ENCODE assay signal across 17 cellular contexts in genomic region chr3:9386501-9387321, GRCh38. TPM values are rescaled to one million over a fixed set of nuclear protein-coding genes. Genes with fewer than 3 reads are reported as not detected.
A peak's percentile ranks its signal among the peaks of the same experiment; 100 is the strongest.
DNase-seq lines count a peak whose midpoint lies in the region; ATAC-seq, FAIRE-seq and TF ChIP-seq lines count a peak whose summit lies in the region.
"Had no signal": no experiment of that assay in that cellular context is flagged by ENCODE, and none has a peak within 500 bp of the region (broad histone marks: within the 10 kb centered on the region; RNA-seq: fewer than 3 reads in every experiment).

No MANE protein-coding gene starts in this region.

- peak; percentile 14; the same call in 1 of the 3 replicates for ATAC-seq in HepG2
- no peak for ATAC-seq in right lobe of liver
- ATAC-seq in WTC11: no peak
- ATAC-seq in HG02623 (IDR thresholded peaks at IDR 0.05; ENCODE audit: unreplicated experiment): no peak
- ATAC-seq: gastrocnemius medialis, lower lobe of right lung had no signal

- in situ Hi-C loops in HepG2 (cut with HindIII; ENCODE audit: extremely low pct_ligation_motif_present, low pct_unique_long_range_greater_than_20kb): no loop called here

- H3K27me3 ChIP-seq in HepG2 (ENCODE audit: control insufficient read depth in 1 of 2, insufficient read depth in 2 of 2, low read length in 2 of 2) (no peaks in the 10 kb centered on the region), right lobe of liver (no peaks in the 10 kb centered on the region)
- H3K27me3 ChIP-seq: gastrocnemius medialis, ovary had no signal

- intact Hi-C loops in HepG2 (cut with micrococcal nuclease; ENCODE audit: unreplicated experiment) (loop anchor here (5.0 kb wide), 1 partner anchor 36 kb away; no protein-coding TSS in a partner anchor), right lobe of liver (cut with DNase I) (loop anchor here in 1 of 2 donors (5.0 kb wide), 1 partner anchor 51 kb away; no protein-coding TSS in a partner anchor)

- H3K79me2 ChIP-seq in HepG2 (ENCODE audit: insufficient read depth, low read length): peaks cover 26% of the 10 kb centered on the region

- TF ChIP-seq POLR2A in HepG2 (IDR thresholded peaks at IDR 0.05; ENCODE audit: insufficient read depth in 1 of 2, low read depth in 2 of 2, low read length in 2 of 2): no peak
- no peak for TF ChIP-seq POLR2A in right lobe of liver (IDR thresholded peaks at IDR 0.05)

- TF ChIP-seq CTCF in HepG2 (CRISPR knock-in tag; IDR thresholded peaks at IDR 0.05) (no peak), right lobe of liver (IDR thresholded peaks at IDR 0.05) (no peak), WTC11 (IDR thresholded peaks at IDR 0.05) (no peak)

- peaks cover 85% of the 10 kb centered on the region for H3K36me3 Mint-ChIP-seq in WTC11

- H3K27ac Mint-ChIP-seq in WTC11: peak overlapping the region; percentile 60
- H3K27ac Mint-ChIP-seq: endodermal cell had no signal

- BruUV-seq in HepG2 (replicated peaks; lab: Mats Ljungman, UMichigan): no TSS peak

- no peak for TF ChIP-seq RAD21 in HepG2 (CRISPR knock-in tag; IDR thresholded peaks at IDR 0.05)

- peaks cover 10% of the 10 kb centered on the region for H4K20me1 ChIP-seq in HepG2 (ENCODE audit: insufficient read depth, low read length)

- H3K36me3 ChIP-seq in HepG2 (replicated peaks in 1 of 2; ENCODE audit: control insufficient read depth in 1 of 2, insufficient read depth in 2 of 2, low read length in 2 of 2): peaks cover 15 to 78% of the 10 kb centered on the region in 2 experiments
- H3K36me3 ChIP-seq in right lobe of liver: peaks cover 10 to 81% (median 44%) of the 10 kb centered on the region in 4 donors
- H3K36me3 ChIP-seq: ovary had no signal

- WGBS in HepG2 (ENCODE audit: low lambda C conversion rate): 48% methylated on average over 1 of the region's 1 CpG
- 67% methylated on average over 1 of the region's 1 CpG for WGBS in right lobe of liver (ENCODE audit: insufficient coverage, low coverage, low lambda C conversion rate, missing lambda C conversion rate)

- no peaks in the 10 kb centered on the region for H3K9me3 Mint-ChIP-seq in WTC11
- H3K9me3 Mint-ChIP-seq: endodermal cell had no signal

- H3K4me2 ChIP-seq in HepG2 (ENCODE audit: low read depth, low read length): no peak overlapping the region

- H3K4me3 Mint-ChIP-seq in WTC11: no peak overlapping the region
- H3K4me3 Mint-ChIP-seq: endodermal cell had no signal

- peaks cover 22% of the 10 kb centered on the region for H3K4me1 ChIP-seq in HepG2 (ENCODE audit: insufficient read depth, low read length)
- H3K4me1 ChIP-seq in right lobe of liver: no peaks in the 10 kb centered on the region

- no peaks in the 10 kb centered on the region for H3K9me3 ChIP-seq in HepG2 (ENCODE audit: low read length)
- no peaks in the 10 kb centered on the region for H3K9me3 ChIP-seq in right lobe of liver
- H3K9me3 ChIP-seq: gastrocnemius medialis, lower lobe of right lung, ovary had no signal

- DNase-seq in HepG2 (ENCODE audit: low spot score) (peak; percentile 37), right lobe of liver (no peak), WTC11 (ENCODE audit: low spot score) (no peak), epithelial cell of prostate (ENCODE audit: low read depth, low spot score) (no peak), foreskin melanocyte (no peak), retina (no peak), occipital lobe (lab: John Stamatoyannopoulos, UW) (no peak)
- DNase-seq: DMS79, endodermal cell, gastrocnemius medialis, lower lobe of right lung, NCI-H1694 treated with DMSO at 0.1 percent for 48 hours, NCI-H510A, ovary, small intestine had no signal

- H3K4me1 Mint-ChIP-seq in WTC11: peaks cover 3% of the 10 kb centered on the region; the same call in 1 of the 2 replicates

- no peak overlapping the region for H3K9ac ChIP-seq in HepG2 (ENCODE audit: insufficient read depth, low read depth, low read length)

- CTCF ChIA-PET in HepG2 (lab: Yijun Ruan, JAX; ENCODE audit: low intra/inter-chr PET ratio, low total read pairs) (no interaction called here), WTC11 (lab: Charles Lee) (interaction anchor here (1.1 kb wide), 1 partner anchor 34 kb away, joined by 3 read pairs; no protein-coding TSS in a partner anchor)

- H3K4me3 ChIP-seq in HepG2 (replicated peaks in 1 of 3; ENCODE audit: insufficient read depth in 1 of 3, low read depth in 2 of 3, low read length in 3 of 3) (no peak overlapping the region), right lobe of liver (no peak overlapping the region)
- H3K4me3 ChIP-seq: gastrocnemius medialis, lower lobe of right lung, ovary had no signal

- FAIRE-seq in HepG2 (lab: Jason Lieb, UNC): no peak
- FAIRE-seq: H1, small intestine had no signal

- H3K27me3 Mint-ChIP-seq in WTC11 (ENCODE audit: low read depth): no peaks in the 10 kb centered on the region

- H2AFZ ChIP-seq in HepG2 (ENCODE audit: low read length): no peak overlapping the region

- POLR2A ChIA-PET in HepG2 (lab: Yijun Ruan, JAX) (interaction anchor here (1.0 to 1.2 kb wide), 4 partner anchors 8 to 24 kb away, joined by 3 to 5 read pairs (median 4); partner anchors contain the start of gene THUMPD3), WTC11 (lab: Charles Lee) (no interaction called here)

- H3K27ac ChIP-seq in HepG2 (ENCODE audit: extremely low read length, insufficient read depth, low read length) (peak overlapping the region; percentile 37), right lobe of liver (no peak overlapping the region), epithelial cell of prostate (peak overlapping the region; percentile 43)
- H3K27ac ChIP-seq: lower lobe of right lung, ovary had no signal

- no peak for TF ChIP-seq EP300 in HepG2 (IDR thresholded peaks at IDR 0.05; ENCODE audit: low read depth in 2 of 2, low read length in 2 of 2)
- TF ChIP-seq EP300 in HepG2 (CRISPR knock-in tag; IDR thresholded peaks at IDR 0.05; ENCODE audit: borderline replicate concordance): no peak

TF ChIP-seq in HepG2, 621 proteins besides CTCF, POLR2A, EP300 and RAD21 (continues in another document):
- TF ChIP-seq RBFOX2 (IDR thresholded peaks at IDR 0.05; ENCODE audit: low read depth, low read length) (peak; percentile 51), YEATS2 (CRISPR knock-in tag; IDR thresholded peaks at IDR 0.05; ENCODE audit: borderline replicate concordance) (no peak)

TF ChIP-seq in WTC11, 78 proteins besides CTCF, POLR2A, EP300 and RAD21 (continues in another document):
- TF ChIP-seq GRHL2 (CRISPR knock-in tag; IDR thresholded peaks at IDR 0.05; ENCODE audit: insufficient replicate concordance, severe bottlenecking) (no peak), JAZF1 (CRISPR knock-in tag; IDR thresholded peaks at IDR 0.05) (0 out of 2 replicates have a peak, but pooled peaks have one; percentile 20)

RNA-seq across cellular contexts. Expression of gene SETD5, which starts 10.7 kb away (rescaled TPM):
- total RNA-seq in HepG2 (2016; rRNA removed; fragmentation: Illumina TruSeq; extraction: Trizol) (40.6 and 46.8 TPM in 2 replicates), right lobe of liver (10 to 100 TPM; 38.7 to 71.4 (median 52.3) TPM), WTC11 (2021) (247 to 279 TPM (median 268 TPM) in 3 replicates), occipital lobe (38.1 TPM)
- 26.3 and 27.9 TPM in 2 replicates for total RNA-seq in HepG2 (2016; cell fraction: cytosol; rRNA removed; fragmentation: Illumina TruSeq; extraction: Trizol; ENCODE audit: low read depth)
- total RNA-seq in HepG2 (2016; cell fraction: insoluble cytoplasmic fraction; rRNA removed; fragmentation: Illumina TruSeq; extraction: Trizol): 35.8 and 43.9 TPM in 2 replicates
- 26.2 and 27.3 TPM in 2 replicates for total RNA-seq in HepG2 (2016; cell fraction: membrane; rRNA removed; fragmentation: Illumina TruSeq; extraction: Trizol)
- 98.3 and 114 TPM in 2 replicates for total RNA-seq in HepG2 (2016; cell fraction: nucleus; rRNA removed; fragmentation: Illumina TruSeq; extraction: Trizol)
- polyA plus RNA-seq in HepG2 (2011; rRNA removed): 79.8 and 95.8 TPM in 2 replicates
- polyA plus RNA-seq in HepG2 (2011; cell fraction: cytosol; rRNA removed): 26.9 and 32.4 TPM in 2 replicates
- 146 and 182 TPM in 2 replicates for polyA plus RNA-seq in HepG2 (2011; cell fraction: nucleus; rRNA removed)
- polyA plus RNA-seq in HepG2 (2012): 71.2 and 71.4 TPM in 2 replicates
- polyA plus RNA-seq in HepG2 (2016; cell fraction: cytosol; fragmentation: Illumina TruSeq; extraction: Trizol; ENCODE audit: low read depth): 1.9 and 2.5 TPM in 2 replicates
- polyA plus RNA-seq in HepG2 (2016; cell fraction: insoluble cytoplasmic fraction; fragmentation: Illumina TruSeq; extraction: Trizol; ENCODE audit: low read depth): 30.4 and 34.5 TPM in 2 replicates
- 7.4 and 7.5 TPM in 2 replicates for polyA plus RNA-seq in HepG2 (2016; cell fraction: membrane; fragmentation: Illumina TruSeq; extraction: Trizol; ENCODE audit: low read depth)
- 137 and 159 TPM in 2 replicates for polyA plus RNA-seq in HepG2 (2016; cell fraction: nucleus; fragmentation: Illumina TruSeq; extraction: Trizol; ENCODE audit: insufficient read depth, low read depth)
- polyA minus RNA-seq in HepG2 (2011; rRNA and poly(A)+ RNA removed; ENCODE audit: low replicate concordance): 83.8 and 106 TPM in 2 replicates
- 48.4 and 58.5 TPM in 2 replicates for polyA minus RNA-seq in HepG2 (2011; cell fraction: cytosol; rRNA and poly(A)+ RNA removed)
- polyA minus RNA-seq in HepG2 (2011; cell fraction: nucleus; rRNA and poly(A)+ RNA removed): 243 and 288 TPM in 2 replicates

RNA-seq across cellular contexts. Expression of gene THUMPD3, which starts 23.9 kb away (rescaled TPM):
- total RNA-seq in HepG2 (2016; rRNA removed; fragmentation: Illumina TruSeq; extraction: Trizol) (44.1 and 62.4 TPM in 2 replicates), right lobe of liver (10 to 100 TPM; 19.0 to 23.4 (median 21.2) TPM), WTC11 (2021) (55.2 to 67.5 TPM (median 66.0 TPM) in 3 replicates), occipital lobe (84.4 TPM)
- 10.2 and 11.1 TPM in 2 replicates for total RNA-seq in HepG2 (2016; cell fraction: cytosol; rRNA removed; fragmentation: Illumina TruSeq; extraction: Trizol; ENCODE audit: low read depth)
- 47.7 and 61.2 TPM in 2 replicates for total RNA-seq in HepG2 (2016; cell fraction: insoluble cytoplasmic fraction; rRNA removed; fragmentation: Illumina TruSeq; extraction: Trizol)
- total RNA-seq in HepG2 (2016; cell fraction: membrane; rRNA removed; fragmentation: Illumina TruSeq; extraction: Trizol): 24.6 and 30.2 TPM in 2 replicates
- 22.3 and 26.8 TPM in 2 replicates for total RNA-seq in HepG2 (2016; cell fraction: nucleus; rRNA removed; fragmentation: Illumina TruSeq; extraction: Trizol)
- polyA plus RNA-seq in HepG2 (2011; rRNA removed): 27.5 and 31.2 TPM in 2 replicates
- polyA plus RNA-seq in HepG2 (2011; cell fraction: cytosol; rRNA removed): 18.8 and 24.9 TPM in 2 replicates
- 16.7 and 17.6 TPM in 2 replicates for polyA plus RNA-seq in HepG2 (2011; cell fraction: nucleus; rRNA removed)
- polyA plus RNA-seq in HepG2 (2012): 27.5 and 34.5 TPM in 2 replicates
- polyA plus RNA-seq in HepG2 (2016; cell fraction: cytosol; fragmentation: Illumina TruSeq; extraction: Trizol; ENCODE audit: low read depth): 4.9 and 5.9 TPM in 2 replicates
- 49.5 and 53.5 TPM in 2 replicates for polyA plus RNA-seq in HepG2 (2016; cell fraction: insoluble cytoplasmic fraction; fragmentation: Illumina TruSeq; extraction: Trizol; ENCODE audit: low read depth)
- polyA plus RNA-seq in HepG2 (2016; cell fraction: membrane; fragmentation: Illumina TruSeq; extraction: Trizol; ENCODE audit: low read depth): 11.9 and 13.1 TPM in 2 replicates
- 29.7 and 33.3 TPM in 2 replicates for polyA plus RNA-seq in HepG2 (2016; cell fraction: nucleus; fragmentation: Illumina TruSeq; extraction: Trizol; ENCODE audit: insufficient read depth, low read depth)
- 39.3 and 55.9 TPM in 2 replicates for polyA minus RNA-seq in HepG2 (2011; rRNA and poly(A)+ RNA removed; ENCODE audit: low replicate concordance)
- 30.0 and 31.3 TPM in 2 replicates for polyA minus RNA-seq in HepG2 (2011; cell fraction: cytosol; rRNA and poly(A)+ RNA removed)
- polyA minus RNA-seq in HepG2 (2011; cell fraction: nucleus; rRNA and poly(A)+ RNA removed): 23.6 and 35.3 TPM in 2 replicates

Comparison
In these comparisons a context has a peak if more than half of its experiments do, and no peak if none do; other contexts are left out.
1. H3K27ac ChIP-seq: peak in HepG2 (single experiment) and epithelial cell of prostate (single experiment); none in right lobe of liver (0 of 3).